17 cellular contexts compared by ENCODE assay signal in genomic region chr15:60469893-60470641, GRCh38. TPM values are rescaled to one million over a fixed set of nuclear protein-coding genes. Genes with fewer than 3 reads are reported as not detected.
A peak's percentile ranks its signal among the peaks of the same experiment; 100 is the strongest.
DNase-seq lines count a peak whose midpoint lies in the region; ATAC-seq, FAIRE-seq and TF ChIP-seq lines count a peak whose summit lies in the region.
"Had no signal": no experiment of that assay in that cellular context is flagged by ENCODE, and none has a peak within 500 bp of the region (broad histone marks: within the 10 kb centered on the region; RNA-seq: fewer than 3 reads in every experiment).

No MANE protein-coding gene starts in this region.

- H3K79me2 ChIP-seq in GM12878 (ENCODE audit: control insufficient read depth, insufficient read depth, low read length), result peaks cover 17% of the 10 kb centered on the region

- TF ChIP-seq EP300 in GM12878 (IDR thresholded peaks at IDR 0.05; ENCODE audit: borderline replicate concordance in 1 of 2, control insufficient read depth in 1 of 2, low read depth in 2 of 2, low read length in 2 of 2), result no peak

- no peaks in the 10 kb centered on the region for H3K27me3 ChIP-seq in GM12878 (replicated peaks in 1 of 2; ENCODE audit: control insufficient read depth in 2 of 2, insufficient read depth in 2 of 2, low read length in 1 of 2)
- H3K27me3 ChIP-seq in heart right ventricle, result no peaks in the 10 kb centered on the region
- H3K27me3 ChIP-seq: foreskin keratinocyte had no signal

- ATAC-seq in GM12878 (peak; percentile 27; the same call in 1 of the 3 replicates), left lobe of liver (peak; percentile 70), heart right ventricle (no peak)
- no peak for ATAC-seq in stimulated activated effector memory CD8-positive, alpha-beta T cell treated with anti-CD3 and anti-CD28 coated beads, Interleukin-12 subunit alpha, Interleukin-12 subunit beta, amount 100 ng/mL, for 72 hours
- ATAC-seq: foreskin keratinocyte had no signal

- CTCF ChIA-PET in GM12878 (lab: Yijun Ruan, JAX), result no interaction called here

- RAD21 ChIA-PET in GM12878 (lab: Charles Lee; ENCODE audit: unreplicated experiment), result no interaction called here

- no peak overlapping the region for H3K27ac Mint-ChIP-seq in activated T-cell treated with anti-CD3 and anti-CD28 coated beads, Interleukin-2, amount 50 U/mL, for 24 hours
- no peak overlapping the region for H3K27ac Mint-ChIP-seq in stimulated activated effector memory CD8-positive, alpha-beta T cell treated with anti-CD3 and anti-CD28 coated beads, Interleukin-12 subunit alpha, Interleukin-12 subunit beta, amount 100 ng/mL, for 72 hours
- H3K27ac Mint-ChIP-seq: activated CD4-positive, alpha-beta memory T cell treated with anti-CD3 and anti-CD28 coated beads for 36 hours; activated naive CD4-positive, alpha-beta T cell treated with anti-CD3 and anti-CD28 coated beads for 36 hours; T-helper 1 cell treated with Interleukin-12 subunit alpha and Interleukin-12 subunit beta and Interleukin-4 antibody, amounts not matched to agents 30 μg/mL and 1 μg/mL, for 36 hours had no signal

- TF ChIP-seq CTCF in GM12878 (IDR thresholded peaks at IDR 0.05 in 2 of 3, conservative IDR thresholded peaks at IDR 0.05 in 1 of 3; ENCODE audit: control insufficient read depth in 2 of 3, extremely low read depth in 1 of 3, insufficient read depth in 1 of 3, low read depth in 3 of 3, low read length in 3 of 3), result no peak
- TF ChIP-seq CTCF in heart right ventricle (IDR thresholded peaks at IDR 0.05), result no peak
- no peak for TF ChIP-seq CTCF in GM13977 (IDR thresholded peaks at IDR 0.05; ENCODE audit: extremely low read depth, insufficient read depth, missing control alignments)

- H3K36me3 Mint-ChIP-seq in activated T-cell treated with anti-CD3 and anti-CD28 coated beads, Interleukin-2, amount 50 U/mL, for 24 hours (ENCODE audit: low read depth), result peaks cover 81% of the 10 kb centered on the region
- H3K36me3 Mint-ChIP-seq in stimulated activated effector memory CD8-positive, alpha-beta T cell treated with anti-CD3 and anti-CD28 coated beads, Interleukin-12 subunit alpha, Interleukin-12 subunit beta, amount 100 ng/mL, for 72 hours, result peaks cover 83% of the 10 kb centered on the region

- H3K4me3 ChIP-seq in GM12878, result no peak overlapping the region
- H3K4me3 ChIP-seq in heart right ventricle, result no peak overlapping the region

- in situ Hi-C loops in ACHN (cut with HindIII; ENCODE audit: low pct_ligation_motif_present, low pct_unique_long_range_greater_than_20kb, low sequenced_read_pairs), result no loop called here
- in situ Hi-C loops in GM12878 (cut with MboI), result no loop called here
- in situ Hi-C loops in GM13977 (cut with MboI; ENCODE audit: low pct_unique_long_range_greater_than_20kb, low sequenced_read_pairs, unreplicated experiment), result no loop called here

- POLR2A ChIA-PET in GM12878 (lab: Charles Lee), result interaction anchor here (1.3 kb wide), 1 partner anchor 7 kb away, joined by 3 read pairs; no protein-coding TSS in a partner anchor

- H4K20me1 ChIP-seq in GM12878 (ENCODE audit: control insufficient read depth, insufficient read depth), result no peaks in the 10 kb centered on the region

- no peaks in the 10 kb centered on the region for H3K9me3 Mint-ChIP-seq in activated T-cell treated with anti-CD3 and anti-CD28 coated beads, Interleukin-2, amount 50 U/mL, for 24 hours
- H3K9me3 Mint-ChIP-seq in stimulated activated effector memory CD8-positive, alpha-beta T cell treated with anti-CD3 and anti-CD28 coated beads, Interleukin-12 subunit alpha, Interleukin-12 subunit beta, amount 100 ng/mL, for 72 hours, result no peaks in the 10 kb centered on the region
- H3K9me3 Mint-ChIP-seq: activated CD4-positive, alpha-beta memory T cell treated with anti-CD3 and anti-CD28 coated beads for 36 hours; activated naive CD4-positive, alpha-beta T cell treated with anti-CD3 and anti-CD28 coated beads for 36 hours; T-helper 1 cell treated with Interleukin-12 subunit alpha and Interleukin-12 subunit beta and Interleukin-4 antibody, amounts not matched to agents 30 μg/mL and 1 μg/mL, for 36 hours had no signal

- no peak overlapping the region for H3K27ac ChIP-seq in GM12878 (ENCODE audit: control insufficient read depth, insufficient read depth)
- no peak overlapping the region for H3K27ac ChIP-seq in heart right ventricle
- H3K27ac ChIP-seq: foreskin keratinocyte had no signal

- H3K4me3 Mint-ChIP-seq in activated T-cell treated with anti-CD3 and anti-CD28 coated beads, Interleukin-2, amount 50 U/mL, for 24 hours, result no peak overlapping the region
- H3K4me3 Mint-ChIP-seq in stimulated activated effector memory CD8-positive, alpha-beta T cell treated with anti-CD3 and anti-CD28 coated beads, Interleukin-12 subunit alpha, Interleukin-12 subunit beta, amount 100 ng/mL, for 72 hours, result no peak overlapping the region
- H3K4me3 Mint-ChIP-seq: activated CD4-positive, alpha-beta memory T cell treated with anti-CD3 and anti-CD28 coated beads for 36 hours; activated naive CD4-positive, alpha-beta T cell treated with anti-CD3 and anti-CD28 coated beads for 36 hours; T-helper 1 cell treated with Interleukin-12 subunit alpha and Interleukin-12 subunit beta and Interleukin-4 antibody, amounts not matched to agents 30 μg/mL and 1 μg/mL, for 36 hours had no signal

- H3K4me1 ChIP-seq in GM12878 (ENCODE audit: control insufficient read depth, insufficient read depth, low read length), result no peaks in the 10 kb centered on the region
- H3K4me1 ChIP-seq in heart right ventricle, result peaks cover 0 to 15% (median 4%) of the 10 kb centered on the region in 9 donors

- FAIRE-seq in GM12878 (lab: Jason Lieb, UNC), result no peak

- SMC1A ChIA-PET in GM12878 (lab: Charles Lee; ENCODE audit: uncharacterized antibody, unreplicated experiment), result interaction anchor here (1.2 to 1.5 kb wide), 4 partner anchors 8 to 28 kb away, joined by 3 to 6 read pairs (median 4); partner anchors contain the start of gene ICE2

- TF ChIP-seq POLR2A in GM12878 (IDR thresholded peaks at IDR 0.05; ENCODE audit: low read depth, low read length), result no peak

- intact Hi-C loops in GM12878 (cut with micrococcal nuclease; ENCODE audit: unreplicated experiment), result no loop called here
- intact Hi-C loops in heart right ventricle (cut with DNase I), result no loop called here

- peaks cover 0 to 21% of the 10 kb centered on the region in 2 experiments; a peak in 2 of 4 replicates for H3K36me3 ChIP-seq in GM12878 (ENCODE audit: control insufficient read depth in 2 of 2, insufficient read depth in 2 of 2, low read length in 1 of 2)
- peaks cover 0 to 96% (median 20%) of the 10 kb centered on the region in 9 donors for H3K36me3 ChIP-seq in heart right ventricle

- peak; percentile 74 for DNase-seq in ACHN
- DNase-seq in HCEC 1CT, result peak; percentile 5
- DNase-seq in GM12878 (ENCODE audit: low read depth, low spot score), result no peak
- no peak for DNase-seq in left lobe of liver (ENCODE audit: low spot score)
- DNase-seq in activated T-cell treated with anti-CD3 and anti-CD28 coated beads, Interleukin-2, amount 50 U/mL, for 24 hours, result no peak
- DNase-seq in heart right ventricle, result no peak
- DNase-seq in GM13977 (ENCODE audit: low spot score), result no peak
- DNase-seq in stimulated activated effector memory CD8-positive, alpha-beta T cell treated with anti-CD3 and anti-CD28 coated beads, Interleukin-12 subunit alpha, Interleukin-12 subunit beta, amount 100 ng/mL, for 72 hours (ENCODE audit: low spot score in 2 of 2), result no peak
- DNase-seq: activated CD4-positive, alpha-beta memory T cell treated with anti-CD3 and anti-CD28 coated beads for 36 hours; activated naive CD4-positive, alpha-beta T cell treated with anti-CD3 and anti-CD28 coated beads for 36 hours; cortex of kidney; left cardiac atrium; NCI-H1694 treated with DMSO at 0.1 percent for 48 hours; stimulated activated CD4-positive, alpha-beta T cell treated with anti-CD3 and anti-CD28 coated beads, Interleukin-12 subunit alpha, Interleukin-12 subunit beta, amount 100 ng/mL, for 4 hours; stimulated activated CD8-positive, alpha-beta memory T cell treated with anti-CD3 and anti-CD28 coated beads, Interleukin-4, amount 100 ng/mL, for 48 hours had no signal

- no peak overlapping the region for H3K9ac ChIP-seq in GM12878 (ENCODE audit: control insufficient read depth, insufficient read depth, low read length)

- H3K9me3 ChIP-seq in GM12878 (replicated peaks; ENCODE audit: control insufficient read depth, insufficient read depth, low read length), result no peaks in the 10 kb centered on the region; the same call in 2 of the 3 replicates
- H3K9me3 ChIP-seq in heart right ventricle, result no peaks in the 10 kb centered on the region

- no TSS peak for BruUV-seq in GM12878 (replicated peaks; lab: Mats Ljungman, UMichigan)

- H2AFZ ChIP-seq in GM12878 (ENCODE audit: control insufficient read depth, low read depth, low read length), result no peak overlapping the region; the same call in 1 of the 2 replicates

- H3K27me3 Mint-ChIP-seq in activated T-cell treated with anti-CD3 and anti-CD28 coated beads, Interleukin-2, amount 50 U/mL, for 24 hours, result no peaks in the 10 kb centered on the region
- H3K27me3 Mint-ChIP-seq: activated CD4-positive, alpha-beta memory T cell treated with anti-CD3 and anti-CD28 coated beads for 36 hours had no signal

- no peak for TF ChIP-seq RAD21 in GM12878 (IDR thresholded peaks at IDR 0.05; ENCODE audit: insufficient read depth, low read depth, low read length)

- H3K4me1 Mint-ChIP-seq in activated T-cell treated with anti-CD3 and anti-CD28 coated beads, Interleukin-2, amount 50 U/mL, for 24 hours (ENCODE audit: low read depth), result peaks cover 18% of the 10 kb centered on the region
- peaks cover 22% of the 10 kb centered on the region for H3K4me1 Mint-ChIP-seq in stimulated activated effector memory CD8-positive, alpha-beta T cell treated with anti-CD3 and anti-CD28 coated beads, Interleukin-12 subunit alpha, Interleukin-12 subunit beta, amount 100 ng/mL, for 72 hours

- no peak overlapping the region for H3K4me2 ChIP-seq in GM12878 (ENCODE audit: control insufficient read depth, insufficient read depth)

RNA-seq across cellular contexts. Expression of gene ICE2, which starts 8.9 kb away (rescaled TPM):
- 169 and 171 TPM in 2 replicates for total RNA-seq in GM12878 (2013; cell fraction: nucleolus; rRNA removed)
- total RNA-seq in GM12878 (2014; rRNA removed) (43.2 and 44.7 TPM in 2 replicates), GM12878 (2014; rRNA removed; fragmentation: Illumina TruSeq; extraction: Trizol) (44.1 and 46.6 TPM in 2 replicates), GM12878 (2021) (46.8 and 56.2 TPM in 2 replicates), left lobe of liver (18.1 TPM), heart right ventricle (10 to 100 TPM; 23.2 to 33.4 (median 27.1) TPM)
- polyA plus RNA-seq in GM12878 (2011; ENCODE audit: low read depth), result 7.7 TPM
- polyA plus RNA-seq in GM12878 (2011; rRNA removed) (49.1 and 57.6 TPM in 2 replicates), GM12878 (2014; fragmentation: Illumina TruSeq; extraction: Trizol) (42.2 and 50.0 TPM in 2 replicates), GM12878 (2014; fragmentation: Nextera tagmentation; extraction: Ambion mirVana) (10 to 100 TPM; 14.2 to 18.7 TPM), GM12878 (2014; rRNA removed) (24.2 and 31.0 TPM in 2 replicates), GM12878 (2016; fragmentation: Nextera tagmentation; extraction: Ambion mirVana) (10 to 100 TPM; 61.5 to 62.0 TPM), heart right ventricle (10 to 100 TPM in 1 of 2 donors, 1 to 10 TPM in 1; 6.3 to 16.4 TPM)
- 20.0 and 23.7 TPM in 2 replicates for polyA plus RNA-seq in GM12878 (2011; cell fraction: cytosol; rRNA removed)
- polyA plus RNA-seq in GM12878 (2011; cell fraction: nucleus; rRNA removed), result 43.7 and 47.8 TPM in 2 replicates
- polyA plus RNA-seq in GM12878 (2012), result 18.0 and 20.0 TPM in 2 replicates
- polyA minus RNA-seq in GM12878 (2011; rRNA and poly(A)+ RNA removed), result 51.6 and 52.4 TPM in 2 replicates
- 17.4 and 20.8 TPM in 2 replicates for polyA minus RNA-seq in GM12878 (2011; cell fraction: cytosol; rRNA and poly(A)+ RNA removed)
- polyA minus RNA-seq in GM12878 (2011; cell fraction: nucleus; rRNA and poly(A)+ RNA removed), result 43.2 and 92.9 TPM in 2 replicates

Comparison
In these comparisons a context has a peak if more than half of its experiments do, and no peak if none do; other contexts are left out.
1. DNase-seq: peak in ACHN (single experiment) and HCEC 1CT (single experiment); none in GM12878 (single experiment), left lobe of liver (single experiment), activated T-cell treated with anti-CD3 and anti-CD28 coated beads, Interleukin-2, amount 50 U/mL, for 24 hours (single experiment), heart right ventricle (0 of 2), GM13977 (single experiment) and stimulated activated effector memory CD8-positive, alpha-beta T cell treated with anti-CD3 and anti-CD28 coated beads, Interleukin-12 subunit alpha, Interleukin-12 subunit beta, amount 100 ng/mL, for 72 hours (0 of 2).
2. ATAC-seq: peak in GM12878 (single experiment) and left lobe of liver (single experiment); none in heart right ventricle (0 of 8) and stimulated activated effector memory CD8-positive, alpha-beta T cell treated with anti-CD3 and anti-CD28 coated beads, Interleukin-12 subunit alpha, Interleukin-12 subunit beta, amount 100 ng/mL, for 72 hours (single experiment).